Comparison of ENCODE assay signal across 9 cellular contexts in the genomic region with DNA sequence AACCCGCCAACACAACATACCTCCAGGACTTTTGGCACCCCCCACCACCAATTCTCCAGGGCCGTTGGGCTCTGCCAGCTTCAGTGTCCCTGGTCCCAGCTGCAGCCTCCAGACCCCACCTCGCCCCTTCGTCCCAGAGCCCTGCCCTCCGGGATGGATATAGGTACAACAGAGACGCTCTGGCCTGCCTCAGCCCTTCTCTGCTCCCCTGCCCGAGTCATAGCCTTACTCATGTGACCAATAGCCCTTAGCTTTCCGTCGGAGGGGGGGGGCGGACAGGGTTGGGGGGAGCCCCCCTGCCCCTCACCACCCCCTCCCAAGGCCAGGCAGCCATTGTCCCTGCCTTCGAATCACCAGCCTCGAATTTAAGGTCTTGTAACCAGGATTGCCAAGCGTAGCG.
"Had no signal": no experiment of that assay in that cellular context is flagged by ENCODE, and none has a peak within 500 bp of the region (broad histone marks: within the 10 kb centered on the region; RNA-seq: fewer than 3 reads in every experiment).

No MANE protein-coding gene starts in this region.

- H3K9me3 ChIP-seq: HAP-1 had no signal

- H2AFZ ChIP-seq: GM23248 had no signal

- ATAC-seq: HCT116, HepG2 had no signal

- DNase-seq: GM23248, HFFc6, KG1 had no signal

- H3K27ac ChIP-seq: GM23248, HL-60 had no signal

- H3K36me3 Mint-ChIP-seq: IgD-negative memory B cell had no signal

- H3K9ac ChIP-seq: GM23248 had no signal

- H3K4me3 ChIP-seq: GM23248, HAP-1 had no signal

- H3K36me3 ChIP-seq: HAP-1 had no signal

- H3K4me3 Mint-ChIP-seq: HFFc6, IgD-negative memory B cell had no signal

- FAIRE-seq: H54, HepG2 had no signal

- H3K27ac Mint-ChIP-seq: HFFc6, IgD-negative memory B cell had no signal

- H3K4me1 Mint-ChIP-seq: IgD-negative memory B cell had no signal

- H3K4me1 ChIP-seq: HAP-1 had no signal
